In genomic region chr1:221865808-221866207, GRCh38 we compare ENCODE assay signal across 31 cellular contexts.
DNase-seq lines count a peak whose midpoint lies in the region; ATAC-seq, FAIRE-seq and TF ChIP-seq lines count a peak whose summit lies in the region.
"Had no signal": no experiment of that assay in that cellular context is flagged by ENCODE, and none has a peak within 500 bp of the region (broad histone marks: within the 10 kb centered on the region; RNA-seq: fewer than 3 reads in every experiment).

No MANE protein-coding gene starts in this region.

- no peaks in the 10 kb centered on the region for H3K36me3 Mint-ChIP-seq in activated T-helper 2 cell treated with anti-CD3 and anti-CD28 coated beads, Interferon-gamma antibody, Interleukin-2, Interleukin-4, amounts not matched to agents 10 μg/mL and 5 μg/mL and 100 μg/mL, durations not matched to agents 14 hours and 24 hours and 36 hours (ENCODE audit: low read depth)
- H3K36me3 Mint-ChIP-seq: stimulated activated naive B cell treated with anti-CD40 and anti-IgM and Interleukin-4, amounts not matched to agents 10 μg/mL and 1 μg/mL and 100 μg/mL, for 72 hours; WTC11 had no signal

- no peaks in the 10 kb centered on the region for H3K36me3 ChIP-seq in BE2C
- H3K36me3 ChIP-seq in bronchial epithelial cell (ENCODE audit: control insufficient read depth, insufficient read depth, low read length), result no peaks in the 10 kb centered on the region
- H3K36me3 ChIP-seq: adrenal gland, BLaER1, breast epithelium, lower lobe of right lung, right lobe of liver, upper lobe of left lung had no signal

- no peaks in the 10 kb centered on the region for H3K9me3 ChIP-seq in BE2C
- H3K9me3 ChIP-seq: A549, adrenal gland, breast epithelium, lower lobe of right lung, right lobe of liver, upper lobe of left lung had no signal

- intact Hi-C loops in activated T-helper 2 cell treated with anti-CD3 and anti-CD28 coated beads, Interferon-gamma antibody, Interleukin-2, Interleukin-4, amounts not matched to agents 10 μg/mL and 5 μg/mL and 100 μg/mL, durations not matched to agents 14 hours and 24 hours and 36 hours (cut with micrococcal nuclease), result no loop called here

- no peak for ATAC-seq in HG03378 (IDR thresholded peaks at IDR 0.05; ENCODE audit: unreplicated experiment)
- ATAC-seq: A549; activated T-cell treated with anti-CD3 and anti-CD28 coated beads, Interleukin-2, amount 50 U/mL, for 4 hours; effector memory CD8-positive, alpha-beta T cell; esophagus mucosa; lower lobe of right lung; Panc1; right lobe of liver; stimulated activated naive B cell treated with anti-CD40 and anti-IgM and Interleukin-4, amounts not matched to agents 10 μg/mL and 1 μg/mL and 100 μg/mL, for 72 hours; WTC11 had no signal

- H3K4me1 Mint-ChIP-seq in activated T-helper 2 cell treated with anti-CD3 and anti-CD28 coated beads, Interferon-gamma antibody, Interleukin-2, Interleukin-4, amounts not matched to agents 10 μg/mL and 5 μg/mL and 100 μg/mL, durations not matched to agents 14 hours and 24 hours and 36 hours (ENCODE audit: low read depth), result no peaks in the 10 kb centered on the region
- H3K4me1 Mint-ChIP-seq: WTC11 had no signal

- no peaks in the 10 kb centered on the region for H3K27me3 ChIP-seq in BE2C
- H3K27me3 ChIP-seq in bronchial epithelial cell (ENCODE audit: control insufficient read depth, insufficient read depth, low read length), result no peaks in the 10 kb centered on the region
- H3K27me3 ChIP-seq: adrenal gland, BLaER1, breast epithelium, right lobe of liver, upper lobe of left lung had no signal

- H3K4me1 ChIP-seq in BE2C, result peaks cover 14% of the 10 kb centered on the region
- H3K4me1 ChIP-seq: adrenal gland, breast epithelium, lower lobe of right lung, right lobe of liver, upper lobe of left lung had no signal

- H3K4me3 ChIP-seq in BE2C (ENCODE audit: low read depth, low read length) (no peak overlapping the region), bronchial epithelial cell (ENCODE audit: low read depth, low read length) (no peak overlapping the region)
- H3K4me3 ChIP-seq: A549, adrenal gland, BLaER1, breast epithelium, coronary artery, lower lobe of right lung, right lobe of liver, upper lobe of left lung had no signal

- TF ChIP-seq CTCF in BE2C (IDR thresholded peaks at IDR 0.05; ENCODE audit: low read depth, low read length) (no peak), bronchial epithelial cell (IDR thresholded peaks at IDR 0.05; ENCODE audit: insufficient read depth, low read length, severe bottlenecking) (no peak)

- H3K4me3 Mint-ChIP-seq in activated T-helper 2 cell treated with anti-CD3 and anti-CD28 coated beads, Interferon-gamma antibody, Interleukin-2, Interleukin-4, amounts not matched to agents 10 μg/mL and 5 μg/mL and 100 μg/mL, durations not matched to agents 14 hours and 24 hours and 36 hours (ENCODE audit: low read depth), result no peak overlapping the region
- H3K4me3 Mint-ChIP-seq: activated T-cell treated with anti-CD3 and anti-CD28 coated beads, Interleukin-2, amount 50 U/mL, for 4 hours; effector memory CD8-positive, alpha-beta T cell; stimulated activated naive B cell treated with anti-CD40 and anti-IgM and Interleukin-4, amounts not matched to agents 10 μg/mL and 1 μg/mL and 100 μg/mL, for 72 hours; WTC11 had no signal

- DNase-seq in BE2C (peak; percentile 79), HT1080 (ENCODE audit: low read depth) (peak; percentile 58), bronchial epithelial cell (ENCODE audit: low read depth) (peak; percentile 82), iris pigment epithelial cell (ENCODE audit: low read depth) (peak; percentile 30), Ammon's horn (ENCODE audit: low spot score) (no peak), NCI-H1105 treated with DMSO at 0.1 percent for 48 hours (lab: John Stamatoyannopoulos, UW) (no peak)
- no peak for DNase-seq in activated T-helper 2 cell treated with anti-CD3 and anti-CD28 coated beads, Interferon-gamma antibody, Interleukin-2, Interleukin-4, amounts not matched to agents 10 μg/mL and 5 μg/mL and 100 μg/mL, durations not matched to agents 14 hours and 24 hours and 36 hours (ENCODE audit: low spot score)
- DNase-seq: activated CD4-positive, alpha-beta T cell treated with anti-CD3 and anti-CD28 coated beads, Interleukin-2, amount 50 U/mL, for 1 hour; activated naive CD4-positive, alpha-beta T cell treated with Interleukin-2 at 50 U/mL for 16 hours; activated T-cell treated with anti-CD3 and anti-CD28 coated beads, Interleukin-2, amount 50 U/mL, for 4 hours; adrenal gland; effector memory CD8-positive, alpha-beta T cell; kidney; lower lobe of right lung; NCI-H1092 treated with DMSO at 0.1 percent for 48 hours; NCI-H1930; NCI-H524; posterior cingulate gyrus; right lobe of liver; SIG-M5; stimulated activated naive B cell treated with anti-CD40 and anti-IgM and Interleukin-4, amounts not matched to agents 10 μg/mL and 1 μg/mL and 100 μg/mL, for 72 hours; upper lobe of left lung had no signal

- FAIRE-seq in bronchial epithelial cell (lab: Jason Lieb, UNC), result no peak
- FAIRE-seq: A549, GM18507, kidney had no signal

- peaks cover 20% of the 10 kb centered on the region for H3K27me3 Mint-ChIP-seq in activated T-helper 2 cell treated with anti-CD3 and anti-CD28 coated beads, Interferon-gamma antibody, Interleukin-2, Interleukin-4, amounts not matched to agents 10 μg/mL and 5 μg/mL and 100 μg/mL, durations not matched to agents 14 hours and 24 hours and 36 hours (ENCODE audit: low read depth)
- H3K27me3 Mint-ChIP-seq: effector memory CD8-positive, alpha-beta T cell; stimulated activated naive B cell treated with anti-CD40 and anti-IgM and Interleukin-4, amounts not matched to agents 10 μg/mL and 1 μg/mL and 100 μg/mL, for 72 hours had no signal

- H3K9me3 Mint-ChIP-seq in activated T-helper 2 cell treated with anti-CD3 and anti-CD28 coated beads, Interferon-gamma antibody, Interleukin-2, Interleukin-4, amounts not matched to agents 10 μg/mL and 5 μg/mL and 100 μg/mL, durations not matched to agents 14 hours and 24 hours and 36 hours, result peaks cover 3% of the 10 kb centered on the region
- H3K9me3 Mint-ChIP-seq: activated T-cell treated with anti-CD3 and anti-CD28 coated beads, Interleukin-2, amount 50 U/mL, for 4 hours; effector memory CD8-positive, alpha-beta T cell had no signal

- H3K27ac Mint-ChIP-seq in activated T-helper 2 cell treated with anti-CD3 and anti-CD28 coated beads, Interferon-gamma antibody, Interleukin-2, Interleukin-4, amounts not matched to agents 10 μg/mL and 5 μg/mL and 100 μg/mL, durations not matched to agents 14 hours and 24 hours and 36 hours, result no peak overlapping the region
- H3K27ac Mint-ChIP-seq: effector memory CD8-positive, alpha-beta T cell; stimulated activated naive B cell treated with anti-CD40 and anti-IgM and Interleukin-4, amounts not matched to agents 10 μg/mL and 1 μg/mL and 100 μg/mL, for 72 hours; WTC11 had no signal

Comparison
In these comparisons a context has a peak if more than half of its experiments do, and no peak if none do; other contexts are left out.
1. DNase-seq: peak in BE2C (single experiment), HT1080 (single experiment), bronchial epithelial cell (single experiment) and iris pigment epithelial cell (single experiment); none in Ammon's horn (single experiment), activated T-helper 2 cell treated with anti-CD3 and anti-CD28 coated beads, Interferon-gamma antibody, Interleukin-2, Interleukin-4, amounts not matched to agents 10 μg/mL and 5 μg/mL and 100 μg/mL, durations not matched to agents 14 hours and 24 hours and 36 hours (single experiment) and NCI-H1105 treated with DMSO at 0.1 percent for 48 hours (single experiment).